1 cellular context compared by ENCODE assay signal in the genomic region with DNA sequence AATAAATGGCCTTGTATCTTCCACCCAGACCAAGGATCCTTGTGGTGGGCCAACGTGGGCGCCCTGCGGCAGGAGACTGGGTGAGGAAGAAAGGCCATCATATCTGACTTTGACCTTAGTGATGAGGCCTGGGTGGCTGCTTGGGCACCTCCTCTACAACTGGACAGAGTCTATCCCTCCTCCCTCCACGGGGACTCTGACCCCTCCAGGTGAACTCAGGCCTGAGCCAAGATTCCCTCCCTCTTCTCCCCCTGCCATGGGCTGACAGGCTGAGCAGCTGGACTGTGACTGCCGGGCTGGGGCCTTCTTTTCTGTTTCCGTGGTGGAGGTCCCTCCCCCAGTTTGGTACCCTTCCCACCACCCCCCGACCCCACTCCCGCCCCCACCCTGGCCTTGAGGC.
TF ChIP-seq lines count a peak whose summit lies in the region.

No MANE protein-coding gene starts in this region.

TF ChIP-seq in HepG2, 621 proteins besides CTCF, POLR2A, EP300 and RAD21 (continued from another document and continues in another):
- TF ChIP-seq, protein P1, sequence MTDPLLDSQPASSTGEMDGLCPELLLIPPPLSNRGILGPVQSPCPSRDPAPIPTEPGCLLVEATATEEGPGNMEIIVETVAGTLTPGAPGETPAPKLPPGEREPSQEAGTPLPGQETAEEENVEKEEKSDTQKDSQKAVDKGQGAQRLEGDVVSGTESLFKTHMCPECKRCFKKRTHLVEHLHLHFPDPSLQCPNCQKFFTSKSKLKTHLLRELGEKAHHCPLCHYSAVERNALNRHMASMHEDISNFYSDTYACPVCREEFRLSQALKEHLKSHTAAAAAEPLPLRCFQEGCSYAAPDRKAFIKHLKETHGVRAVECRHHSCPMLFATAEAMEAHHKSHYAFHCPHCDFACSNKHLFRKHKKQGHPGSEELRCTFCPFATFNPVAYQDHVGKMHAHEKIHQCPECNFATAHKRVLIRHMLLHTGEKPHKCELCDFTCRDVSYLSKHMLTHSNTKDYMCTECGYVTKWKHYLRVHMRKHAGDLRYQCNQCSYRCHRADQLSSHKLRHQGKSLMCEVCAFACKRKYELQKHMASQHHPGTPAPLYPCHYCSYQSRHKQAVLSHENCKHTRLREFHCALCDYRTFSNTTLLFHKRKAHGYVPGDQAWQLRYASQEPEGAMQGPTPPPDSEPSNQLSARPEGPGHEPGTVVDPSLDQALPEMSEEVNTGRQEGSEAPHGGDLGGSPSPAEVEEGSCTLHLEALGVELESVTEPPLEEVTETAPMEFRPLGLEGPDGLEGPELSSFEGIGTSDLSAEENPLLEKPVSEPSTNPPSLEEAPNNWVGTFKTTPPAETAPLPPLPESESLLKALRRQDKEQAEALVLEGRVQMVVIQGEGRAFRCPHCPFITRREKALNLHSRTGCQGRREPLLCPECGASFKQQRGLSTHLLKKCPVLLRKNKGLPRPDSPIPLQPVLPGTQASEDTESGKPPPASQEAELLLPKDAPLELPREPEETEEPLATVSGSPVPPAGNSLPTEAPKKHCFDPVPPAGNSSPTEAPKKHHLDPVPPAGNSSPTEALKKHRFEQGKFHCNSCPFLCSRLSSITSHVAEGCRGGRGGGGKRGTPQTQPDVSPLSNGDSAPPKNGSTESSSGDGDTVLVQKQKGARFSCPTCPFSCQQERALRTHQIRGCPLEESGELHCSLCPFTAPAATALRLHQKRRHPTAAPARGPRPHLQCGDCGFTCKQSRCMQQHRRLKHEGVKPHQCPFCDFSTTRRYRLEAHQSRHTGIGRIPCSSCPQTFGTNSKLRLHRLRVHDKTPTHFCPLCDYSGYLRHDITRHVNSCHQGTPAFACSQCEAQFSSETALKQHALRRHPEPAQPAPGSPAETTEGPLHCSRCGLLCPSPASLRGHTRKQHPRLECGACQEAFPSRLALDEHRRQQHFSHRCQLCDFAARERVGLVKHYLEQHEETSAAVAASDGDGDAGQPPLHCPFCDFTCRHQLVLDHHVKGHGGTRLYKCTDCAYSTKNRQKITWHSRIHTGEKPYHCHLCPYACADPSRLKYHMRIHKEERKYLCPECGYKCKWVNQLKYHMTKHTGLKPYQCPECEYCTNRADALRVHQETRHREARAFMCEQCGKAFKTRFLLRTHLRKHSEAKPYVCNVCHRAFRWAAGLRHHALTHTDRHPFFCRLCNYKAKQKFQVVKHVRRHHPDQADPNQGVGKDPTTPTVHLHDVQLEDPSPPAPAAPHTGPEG (CRISPR knock-in tag; IDR thresholded peaks at IDR 0.05), result no peak
- TF ChIP-seq MTA1 (CRISPR knock-in tag; IDR thresholded peaks at IDR 0.05; ENCODE audit: borderline replicate concordance), result peak; percentile 49; the same call in 1 of the 2 replicates
- no peak for TF ChIP-seq KAT2B (IDR thresholded peaks at IDR 0.05; ENCODE audit: borderline replicate concordance, low read depth, low read length)
- no peak for TF ChIP-seq FOXA1 (IDR thresholded peaks at IDR 0.05)
- no peak for TF ChIP-seq FOXA1 (CRISPR knock-in tag; IDR thresholded peaks at IDR 0.05)
- no peak for TF ChIP-seq SIX4 (CRISPR knock-in tag; IDR thresholded peaks at IDR 0.05)
- TF ChIP-seq ISX (CRISPR knock-in tag; conservative IDR thresholded peaks at IDR 0.05), result no peak
- no peak for TF ChIP-seq GPBP1L1 (CRISPR knock-in tag; IDR thresholded peaks at IDR 0.05)
- TF ChIP-seq ZNF567 (CRISPR knock-in tag; IDR thresholded peaks at IDR 0.05; ENCODE audit: borderline replicate concordance), result no peak
- peak; percentile 78 for TF ChIP-seq HOXA3 (CRISPR knock-in tag; IDR thresholded peaks at IDR 0.05)
- no peak for TF ChIP-seq RAD51 (IDR thresholded peaks at IDR 0.05; ENCODE audit: borderline replicate concordance)
- TF ChIP-seq ZNF333 (CRISPR knock-in tag; IDR thresholded peaks at IDR 0.05; ENCODE audit: borderline replicate concordance), result no peak
- no peak for TF ChIP-seq HNRNPH1 (optimal IDR thresholded peaks at IDR 0.05; ENCODE audit: low read depth, low read length)
- TF ChIP-seq, protein P2, sequence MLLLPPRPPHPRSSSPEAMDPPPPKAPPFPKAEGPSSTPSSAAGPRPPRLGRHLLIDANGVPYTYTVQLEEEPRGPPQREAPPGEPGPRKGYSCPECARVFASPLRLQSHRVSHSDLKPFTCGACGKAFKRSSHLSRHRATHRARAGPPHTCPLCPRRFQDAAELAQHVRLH (CRISPR knock-in tag; IDR thresholded peaks at IDR 0.05; ENCODE audit: borderline replicate concordance, low read depth), result no peak
- TF ChIP-seq KDM1A (CRISPR knock-in tag; IDR thresholded peaks at IDR 0.05), result no peak
- no peak for TF ChIP-seq ZGPAT (CRISPR knock-in tag; IDR thresholded peaks at IDR 0.05)
- TF ChIP-seq ZNF616 (CRISPR knock-in tag; IDR thresholded peaks at IDR 0.05; ENCODE audit: low read depth), result no peak
- no peak for TF ChIP-seq MBD4 (IDR thresholded peaks at IDR 0.05; ENCODE audit: borderline replicate concordance, low read length)
- no peak for TF ChIP-seq ZNF530 (CRISPR knock-in tag; IDR thresholded peaks at IDR 0.05; ENCODE audit: low read depth)
- TF ChIP-seq SALL1 (CRISPR knock-in tag; IDR thresholded peaks at IDR 0.05), result 0 out of 2 replicates have a peak, but pooled peaks have one; percentile 23
- no peak for TF ChIP-seq DR1 (CRISPR knock-in tag; IDR thresholded peaks at IDR 0.05)
- no peak for TF ChIP-seq SOX6 (IDR thresholded peaks at IDR 0.05)
- peak; percentile 26; the same call in 1 of the 2 replicates for TF ChIP-seq SOX6 (CRISPR knock-in tag; IDR thresholded peaks at IDR 0.05)
- TF ChIP-seq, protein P3, sequence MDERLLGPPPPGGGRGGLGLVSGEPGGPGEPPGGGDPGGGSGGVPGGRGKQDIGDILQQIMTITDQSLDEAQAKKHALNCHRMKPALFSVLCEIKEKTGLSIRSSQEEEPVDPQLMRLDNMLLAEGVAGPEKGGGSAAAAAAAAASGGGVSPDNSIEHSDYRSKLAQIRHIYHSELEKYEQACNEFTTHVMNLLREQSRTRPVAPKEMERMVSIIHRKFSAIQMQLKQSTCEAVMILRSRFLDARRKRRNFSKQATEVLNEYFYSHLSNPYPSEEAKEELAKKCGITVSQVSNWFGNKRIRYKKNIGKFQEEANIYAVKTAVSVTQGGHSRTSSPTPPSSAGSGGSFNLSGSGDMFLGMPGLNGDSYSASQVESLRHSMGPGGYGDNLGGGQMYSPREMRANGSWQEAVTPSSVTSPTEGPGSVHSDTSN (CRISPR knock-in tag; IDR thresholded peaks at IDR 0.05), result no peak
- TF ChIP-seq ZNF703 (CRISPR knock-in tag; IDR thresholded peaks at IDR 0.05; ENCODE audit: borderline replicate concordance), result no peak
- TF ChIP-seq FOXP4 (CRISPR knock-in tag; IDR thresholded peaks at IDR 0.05), result peak; percentile 33; the same call in 1 of the 2 replicates
- no peak for TF ChIP-seq MATR3 (CRISPR knock-in tag; IDR thresholded peaks at IDR 0.05)
- TF ChIP-seq ZBTB38 (CRISPR knock-in tag; IDR thresholded peaks at IDR 0.05), result peak; percentile 66; the same call in 1 of the 2 replicates
- TF ChIP-seq E2F5 (CRISPR knock-in tag; conservative IDR thresholded peaks at IDR 0.05), result no peak
- TF ChIP-seq REXO4 (CRISPR knock-in tag; IDR thresholded peaks at IDR 0.05; ENCODE audit: borderline replicate concordance), result no peak
- TF ChIP-seq ZNF7 (CRISPR knock-in tag; IDR thresholded peaks at IDR 0.05), result no peak
- no peak for TF ChIP-seq PLSCR1 (CRISPR knock-in tag; IDR thresholded peaks at IDR 0.05; ENCODE audit: borderline replicate concordance)
- no peak for TF ChIP-seq HOXA5 (CRISPR knock-in tag; IDR thresholded peaks at IDR 0.05)
- TF ChIP-seq ZNF784 (CRISPR knock-in tag; IDR thresholded peaks at IDR 0.05; ENCODE audit: borderline replicate concordance), result no peak
- TF ChIP-seq RFXAP (CRISPR knock-in tag; IDR thresholded peaks at IDR 0.05; ENCODE audit: borderline replicate concordance), result no peak
- TF ChIP-seq, protein P4, sequence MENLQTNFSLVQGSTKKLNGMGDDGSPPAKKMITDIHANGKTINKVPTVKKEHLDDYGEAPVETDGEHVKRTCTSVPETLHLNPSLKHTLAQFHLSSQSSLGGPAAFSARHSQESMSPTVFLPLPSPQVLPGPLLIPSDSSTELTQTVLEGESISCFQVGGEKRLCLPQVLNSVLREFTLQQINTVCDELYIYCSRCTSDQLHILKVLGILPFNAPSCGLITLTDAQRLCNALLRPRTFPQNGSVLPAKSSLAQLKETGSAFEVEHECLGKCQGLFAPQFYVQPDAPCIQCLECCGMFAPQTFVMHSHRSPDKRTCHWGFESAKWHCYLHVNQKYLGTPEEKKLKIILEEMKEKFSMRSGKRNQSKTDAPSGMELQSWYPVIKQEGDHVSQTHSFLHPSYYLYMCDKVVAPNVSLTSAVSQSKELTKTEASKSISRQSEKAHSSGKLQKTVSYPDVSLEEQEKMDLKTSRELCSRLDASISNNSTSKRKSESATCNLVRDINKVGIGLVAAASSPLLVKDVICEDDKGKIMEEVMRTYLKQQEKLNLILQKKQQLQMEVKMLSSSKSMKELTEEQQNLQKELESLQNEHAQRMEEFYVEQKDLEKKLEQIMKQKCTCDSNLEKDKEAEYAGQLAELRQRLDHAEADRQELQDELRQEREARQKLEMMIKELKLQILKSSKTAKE (CRISPR knock-in tag; IDR thresholded peaks at IDR 0.05; ENCODE audit: borderline replicate concordance), result no peak
- TF ChIP-seq, protein P5, sequence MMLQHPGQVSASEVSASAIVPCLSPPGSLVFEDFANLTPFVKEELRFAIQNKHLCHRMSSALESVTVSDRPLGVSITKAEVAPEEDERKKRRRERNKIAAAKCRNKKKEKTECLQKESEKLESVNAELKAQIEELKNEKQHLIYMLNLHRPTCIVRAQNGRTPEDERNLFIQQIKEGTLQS (CRISPR knock-in tag; IDR thresholded peaks at IDR 0.05), result no peak
- TF ChIP-seq NFIC (IDR thresholded peaks at IDR 0.05; ENCODE audit: low read length), result no peak
- TF ChIP-seq POGZ (CRISPR knock-in tag; IDR thresholded peaks at IDR 0.05), result no peak
- no peak for TF ChIP-seq TCF7 (IDR thresholded peaks at IDR 0.05; ENCODE audit: low read depth)
- TF ChIP-seq ZNF335 (CRISPR knock-in tag; IDR thresholded peaks at IDR 0.05), result no peak
- TF ChIP-seq ZFY (CRISPR knock-in tag; IDR thresholded peaks at IDR 0.05), result peak; percentile 60
- TF ChIP-seq ZNF543 (CRISPR knock-in tag; IDR thresholded peaks at IDR 0.05), result no peak
- TF ChIP-seq RARG (CRISPR knock-in tag; IDR thresholded peaks at IDR 0.05; ENCODE audit: low read depth), result no peak
- no peak for TF ChIP-seq POLR2G (IDR thresholded peaks at IDR 0.05; ENCODE audit: low read depth, low read length)
- TF ChIP-seq FOXJ3 (CRISPR knock-in tag; IDR thresholded peaks at IDR 0.05; ENCODE audit: borderline replicate concordance), result no peak
- no peak for TF ChIP-seq HMG20B (CRISPR knock-in tag; conservative IDR thresholded peaks at IDR 0.05)
- TF ChIP-seq JUN (CRISPR knock-in tag; IDR thresholded peaks at IDR 0.05), result no peak
